16 cellular contexts compared by ENCODE assay signal in the genomic region with DNA sequence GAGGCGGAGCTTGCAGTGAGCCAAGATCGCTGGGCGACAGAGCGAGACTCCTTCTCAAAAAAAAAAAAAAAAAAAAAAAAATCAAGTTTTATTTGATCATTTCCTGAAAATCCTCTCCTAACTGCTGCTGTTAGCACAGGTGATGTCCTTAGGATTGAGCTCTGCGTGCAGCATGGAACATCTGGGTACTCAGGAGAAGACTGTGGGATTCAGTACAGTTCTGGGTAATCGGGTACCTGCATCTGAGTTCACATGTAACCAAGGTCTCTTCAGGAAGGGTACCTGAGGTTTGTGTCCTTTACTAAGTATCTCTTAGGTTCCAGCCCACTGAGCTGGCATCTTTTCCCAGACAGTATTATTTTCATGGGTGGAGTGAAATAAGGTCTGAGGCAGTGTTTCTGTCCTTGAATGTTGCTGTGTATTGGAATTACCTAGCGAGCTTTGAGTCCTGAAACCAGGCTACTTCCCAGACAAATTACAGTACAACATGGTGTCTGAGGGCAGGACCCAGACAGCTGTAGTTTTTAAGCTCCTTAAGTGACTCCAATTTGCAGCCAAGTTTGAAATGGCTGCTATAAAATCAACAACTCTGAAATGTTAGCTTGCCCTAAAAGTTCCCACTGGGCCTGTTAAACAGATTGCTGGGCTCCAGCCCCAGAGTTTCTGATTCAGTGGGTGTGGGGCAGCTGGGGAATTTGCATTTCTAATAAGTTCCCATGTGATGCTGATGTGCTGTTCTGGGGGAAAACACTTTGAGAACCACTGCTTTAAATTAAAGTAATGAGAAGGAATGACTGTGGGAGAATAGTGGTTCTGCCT.
DNase-seq lines count a peak whose midpoint lies in the region; ATAC-seq and TF ChIP-seq lines count a peak whose summit lies in the region.
"Had no signal": no experiment of that assay in that cellular context is flagged by ENCODE, and none has a peak within 500 bp of the region (broad histone marks: within the 10 kb centered on the region; RNA-seq: fewer than 3 reads in every experiment).

No MANE protein-coding gene starts in this region.

- intact Hi-C loops in PC-3 (cut with micrococcal nuclease), result no loop called here
- intact Hi-C loops in thyroid gland (cut with DNase I), result no loop called here

- CTCF ChIA-PET in PC-3 (lab: Charles Lee), result interaction anchor here (0.7 kb wide), 1 partner anchor 1029 kb away, joined by 5 read pairs; no protein-coding TSS in a partner anchor

- H3K36me3 Mint-ChIP-seq in activated naive CD8-positive, alpha-beta T cell treated with anti-CD3 and anti-CD28 coated beads for 36 hours, result no peaks in the 10 kb centered on the region
- H3K36me3 Mint-ChIP-seq: activated naive CD8-positive, alpha-beta T cell treated with anti-CD3 and anti-CD28 coated beads, Interleukin-2, amount 10 ng/mL, durations not matched to agents 7 days and 5 days had no signal

- H3K9me2 ChIP-seq in PC-3 (replicated peaks; ENCODE audit: low read length), result no peaks in the 10 kb centered on the region

- no peak overlapping the region for H3K4me3 Mint-ChIP-seq in activated naive CD8-positive, alpha-beta T cell treated with anti-CD3 and anti-CD28 coated beads for 36 hours
- H3K4me3 Mint-ChIP-seq: activated naive CD8-positive, alpha-beta T cell treated with anti-CD3 and anti-CD28 coated beads, Interleukin-2, amount 10 ng/mL, durations not matched to agents 7 days and 5 days had no signal

- H4K20me1 ChIP-seq in PC-3 (ENCODE audit: low read length), result no peaks in the 10 kb centered on the region

- 52 to 54% methylated on average over 7 of the region's 7 CpGs for WGBS in thyroid gland, 2 donors

- DNase-seq in NCI-H2171 treated with DMSO at 0.1 percent for 48 hours (lab: John Stamatoyannopoulos, UW) (peak; percentile 20), NCI-H2171 (lab: John Stamatoyannopoulos, UW) (no peak), PC-3 (no peak), fibroblast of peridontal ligament (ENCODE audit: extremely low read depth) (peak; percentile 80), thyroid gland (peak; percentile 75 to 78), foreskin keratinocyte (no peak)
- no peak for DNase-seq in activated naive CD4-positive, alpha-beta T cell treated with anti-CD3 and anti-CD28 coated beads, Interleukin-2, amount 50 U/mL, for 16 hours
- no peak for DNase-seq in activated naive CD8-positive, alpha-beta T cell treated with anti-CD3 and anti-CD28 coated beads for 36 hours
- DNase-seq: activated naive CD8-positive, alpha-beta T cell treated with anti-CD3 and anti-CD28 coated beads, Interleukin-2, amount 10 ng/mL, durations not matched to agents 7 days and 5 days; Caco-2; colonic mucosa; NCI-H2081 treated with DMSO at 0.1 percent for 48 hours; occipital lobe; substantia nigra had no signal

- H3F3A ChIP-seq in PC-3 (ENCODE audit: low read length, unreplicated experiment), result no peaks in the 10 kb centered on the region

- TF ChIP-seq POLR2A in thyroid gland (IDR thresholded peaks at IDR 0.05), result no peak

- H3K9me3 ChIP-seq in PC-3 (ENCODE audit: low read length), result no peaks in the 10 kb centered on the region
- no peaks in the 10 kb centered on the region for H3K9me3 ChIP-seq in thyroid gland
- H3K9me3 ChIP-seq: Caco-2, colonic mucosa had no signal

- H3K36me3 ChIP-seq in PC-3 (ENCODE audit: low read depth, low read length) (no peaks in the 10 kb centered on the region), thyroid gland (no peaks in the 10 kb centered on the region)
- H3K36me3 ChIP-seq: colonic mucosa had no signal

- H3K4me1 ChIP-seq in PC-3 (ENCODE audit: insufficient read depth, low read length), result peaks cover 31% of the 10 kb centered on the region
- H3K4me1 ChIP-seq in thyroid gland, result peaks cover 6 to 12% of the 10 kb centered on the region in 2 donors
- peaks cover 12% of the 10 kb centered on the region for H3K4me1 ChIP-seq in foreskin keratinocyte
- H3K4me1 ChIP-seq: Caco-2, colonic mucosa had no signal

- BruUV-seq in PC-3 (replicated peaks; lab: Mats Ljungman, UMichigan), result no TSS peak

- H3K4me2 ChIP-seq in PC-3 (ENCODE audit: low read length), result no peak overlapping the region; the same call in 1 of the 2 replicates

- no peaks in the 10 kb centered on the region for H3K27me3 ChIP-seq in PC-3 (ENCODE audit: low read length)
- H3K27me3 ChIP-seq in thyroid gland, result no peaks in the 10 kb centered on the region
- H3K27me3 ChIP-seq in foreskin keratinocyte, result no peaks in the 10 kb centered on the region
- H3K27me3 ChIP-seq: colonic mucosa had no signal

- no peak for ATAC-seq in PC-3
- no peak for ATAC-seq in foreskin keratinocyte
- ATAC-seq: esophagus mucosa had no signal

- peaks cover 11% of the 10 kb centered on the region for H3K27me3 Mint-ChIP-seq in activated naive CD8-positive, alpha-beta T cell treated with anti-CD3 and anti-CD28 coated beads for 36 hours

- H3K27ac Mint-ChIP-seq in activated naive CD8-positive, alpha-beta T cell treated with anti-CD3 and anti-CD28 coated beads for 36 hours, result no peak overlapping the region
- H3K27ac Mint-ChIP-seq: activated naive CD8-positive, alpha-beta T cell treated with anti-CD3 and anti-CD28 coated beads, Interleukin-2, amount 10 ng/mL, durations not matched to agents 7 days and 5 days had no signal

- peak overlapping the region; percentile 89; the same call in 1 of the 2 replicates for H3K27ac ChIP-seq in PC-3 (ENCODE audit: low read length)
- no peak overlapping the region for H3K27ac ChIP-seq in thyroid gland
- no peak overlapping the region for H3K27ac ChIP-seq in foreskin keratinocyte
- H3K27ac ChIP-seq: colonic mucosa, SK-N-MC had no signal

- TF ChIP-seq CTCF in PC-3 (conservative IDR thresholded peaks at IDR 0.05; ENCODE audit: low read depth, low read length) (no peak), thyroid gland (IDR thresholded peaks at IDR 0.05) (no peak), foreskin keratinocyte (conservative IDR thresholded peaks at IDR 0.05) (no peak)

- POLR2A ChIA-PET in PC-3 (lab: Charles Lee; ENCODE audit: unreplicated experiment), result no interaction called here

- no peaks in the 10 kb centered on the region for H3K9me3 Mint-ChIP-seq in activated naive CD8-positive, alpha-beta T cell treated with anti-CD3 and anti-CD28 coated beads for 36 hours
- H3K9me3 Mint-ChIP-seq: activated naive CD8-positive, alpha-beta T cell treated with anti-CD3 and anti-CD28 coated beads, Interleukin-2, amount 10 ng/mL, durations not matched to agents 7 days and 5 days had no signal

- H2AFZ ChIP-seq in PC-3 (ENCODE audit: low read length), result no peak overlapping the region

- H3K4me1 Mint-ChIP-seq in activated naive CD8-positive, alpha-beta T cell treated with anti-CD3 and anti-CD28 coated beads for 36 hours, result no peaks in the 10 kb centered on the region
- H3K4me1 Mint-ChIP-seq: activated naive CD8-positive, alpha-beta T cell treated with anti-CD3 and anti-CD28 coated beads, Interleukin-2, amount 10 ng/mL, durations not matched to agents 7 days and 5 days had no signal

- H3K4me3 ChIP-seq in PC-3 (ENCODE audit: low read length), result no peak overlapping the region
- no peak overlapping the region for H3K4me3 ChIP-seq in thyroid gland (replicated peaks in 1 of 3)
- H3K4me3 ChIP-seq: colonic mucosa, SK-N-MC had no signal

- H3K9ac ChIP-seq in PC-3 (ENCODE audit: low read length), result no peak overlapping the region

- H3K79me2 ChIP-seq in PC-3 (ENCODE audit: low read length), result no peaks in the 10 kb centered on the region

Comparison
In these comparisons a context has a peak if more than half of its experiments do, and no peak if none do; other contexts are left out.
1. DNase-seq: peak in NCI-H2171 treated with DMSO at 0.1 percent for 48 hours (single experiment), fibroblast of peridontal ligament (single experiment) and thyroid gland (2 of 2); none in NCI-H2171 (single experiment), PC-3 (single experiment), activated naive CD4-positive, alpha-beta T cell treated with anti-CD3 and anti-CD28 coated beads, Interleukin-2, amount 50 U/mL, for 16 hours (single experiment), foreskin keratinocyte (0 of 2) and activated naive CD8-positive, alpha-beta T cell treated with anti-CD3 and anti-CD28 coated beads for 36 hours (single experiment).